ENCODE assay signal across 16 cellular contexts in the genomic region with DNA sequence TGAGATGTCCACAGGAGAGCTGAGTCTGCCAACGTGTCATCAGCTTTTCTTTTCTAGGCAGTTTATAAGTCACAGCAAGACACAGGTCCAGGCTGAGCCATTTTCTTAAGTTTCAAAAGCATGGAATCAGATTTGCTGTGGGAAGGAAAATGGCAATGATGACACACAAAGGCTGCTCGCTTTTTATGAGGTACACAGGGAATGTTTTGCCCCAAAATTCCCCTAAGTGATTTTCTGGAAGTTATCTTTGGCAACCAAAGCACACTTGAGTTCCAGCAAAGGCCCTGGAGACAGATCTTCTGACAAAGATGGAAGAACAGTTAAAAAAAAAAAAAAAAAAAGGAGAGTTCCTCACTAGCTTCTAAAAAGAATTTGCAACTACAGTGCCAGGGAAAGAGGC.
A peak's percentile ranks its signal among the peaks of the same experiment; 100 is the strongest.
DNase-seq lines count a peak whose midpoint lies in the region; ATAC-seq and TF ChIP-seq lines count a peak whose summit lies in the region.
"Had no signal": no experiment of that assay in that cellular context is flagged by ENCODE, and none has a peak within 500 bp of the region (broad histone marks: within the 10 kb centered on the region; RNA-seq: fewer than 3 reads in every experiment).

No MANE protein-coding gene starts in this region.

- TF ChIP-seq CTCF in choroid plexus epithelial cell (conservative IDR thresholded peaks at IDR 0.05; ENCODE audit: low read depth, low read length) (no peak), lung (IDR thresholded peaks at IDR 0.05; ENCODE audit: control extremely low read depth, extremely low read depth) (no peak), foreskin keratinocyte (conservative IDR thresholded peaks at IDR 0.05) (no peak)

- H3K4me3 ChIP-seq in choroid plexus epithelial cell (ENCODE audit: low read depth, low read length) = no peak overlapping the region
- H3K4me3 ChIP-seq in lung = no peak overlapping the region
- no peak overlapping the region for H3K4me3 ChIP-seq in skin epidermis
- H3K4me3 ChIP-seq: PC-9 had no signal

- no peaks in the 10 kb centered on the region for H3K27me3 ChIP-seq in lung (ENCODE audit: control insufficient read depth, insufficient read depth)
- no peaks in the 10 kb centered on the region for H3K27me3 ChIP-seq in foreskin keratinocyte

- H3K27ac ChIP-seq in lung (ENCODE audit: low read depth in 1 of 2, low read length in 1 of 2) = peak overlapping the region; percentile 54 to 67
- H3K27ac ChIP-seq in skin epidermis = peak overlapping the region in 15 of 21 experiments; percentile 6 to 83 (median 58)
- H3K27ac ChIP-seq in foreskin keratinocyte = no peak overlapping the region
- H3K27ac ChIP-seq: PC-9 had no signal

- H3K36me3 ChIP-seq in lung (ENCODE audit: control insufficient read depth in 2 of 2, insufficient read depth in 2 of 2, low read length in 2 of 2) = no peaks in the 10 kb centered on the region

- no peak for ATAC-seq in lung (ENCODE audit: insufficient read depth, low FRiP score)
- no peak for ATAC-seq in foreskin keratinocyte
- ATAC-seq in HG02938 (IDR thresholded peaks at IDR 0.05; ENCODE audit: unreplicated experiment) = no peak

- WGBS in lung, 2 donors = 79 to 84% methylated on average over 2 of the region's 2 CpGs

- peak; percentile 10 for DNase-seq in AG20443 (ENCODE audit: low spot score)
- DNase-seq in choroid plexus epithelial cell (ENCODE audit: low read depth) = peak; percentile 3
- DNase-seq in lung (ENCODE audit: low spot score) = no peak
- no peak for DNase-seq in foreskin keratinocyte
- no peak for DNase-seq in Kasumi-1 (lab: John Stamatoyannopoulos, UW)
- no peak for DNase-seq in COLO829 (ENCODE audit: low spot score)
- DNase-seq: activated CD4-positive, alpha-beta memory T cell treated with anti-CD3 and anti-CD28 coated beads for 36 hours; activated naive CD8-positive, alpha-beta T cell treated with anti-CD3 and anti-CD28 coated beads, Interleukin-2, amount 10 ng/mL, durations not matched to agents 7 days and 5 days; HCEC 1CT; NCI-H1694 treated with DMSO at 0.1 percent for 48 hours; NCI-H526 treated with DMSO at 0.1 percent for 48 hours; PC-9; posterior cingulate gyrus; stimulated activated CD4-positive, alpha-beta T cell treated with anti-CD3 and anti-CD28 coated beads, Interleukin-1b, Interleukin-23, amount 100 ng/mL, for 48 hours had no signal

- no peaks in the 10 kb centered on the region for H3K9me3 ChIP-seq in lung (ENCODE audit: control insufficient read depth in 2 of 2, insufficient read depth in 1 of 2, low read length in 1 of 2)

- H3K4me1 ChIP-seq in lung (ENCODE audit: control insufficient read depth in 2 of 2, insufficient read depth in 2 of 2, low read length in 2 of 2) (peaks cover 5 to 16% of the 10 kb centered on the region in 2 donors), foreskin keratinocyte (no peaks in the 10 kb centered on the region)

Comparison
In these comparisons a context has a peak if more than half of its experiments do, and no peak if none do; other contexts are left out.
1. DNase-seq: peak in AG20443 (single experiment) and choroid plexus epithelial cell (single experiment); none in lung (single experiment), foreskin keratinocyte (0 of 2), Kasumi-1 (0 of 2) and COLO829 (single experiment).